9 cellular contexts compared by ENCODE assay signal in the genomic region with DNA sequence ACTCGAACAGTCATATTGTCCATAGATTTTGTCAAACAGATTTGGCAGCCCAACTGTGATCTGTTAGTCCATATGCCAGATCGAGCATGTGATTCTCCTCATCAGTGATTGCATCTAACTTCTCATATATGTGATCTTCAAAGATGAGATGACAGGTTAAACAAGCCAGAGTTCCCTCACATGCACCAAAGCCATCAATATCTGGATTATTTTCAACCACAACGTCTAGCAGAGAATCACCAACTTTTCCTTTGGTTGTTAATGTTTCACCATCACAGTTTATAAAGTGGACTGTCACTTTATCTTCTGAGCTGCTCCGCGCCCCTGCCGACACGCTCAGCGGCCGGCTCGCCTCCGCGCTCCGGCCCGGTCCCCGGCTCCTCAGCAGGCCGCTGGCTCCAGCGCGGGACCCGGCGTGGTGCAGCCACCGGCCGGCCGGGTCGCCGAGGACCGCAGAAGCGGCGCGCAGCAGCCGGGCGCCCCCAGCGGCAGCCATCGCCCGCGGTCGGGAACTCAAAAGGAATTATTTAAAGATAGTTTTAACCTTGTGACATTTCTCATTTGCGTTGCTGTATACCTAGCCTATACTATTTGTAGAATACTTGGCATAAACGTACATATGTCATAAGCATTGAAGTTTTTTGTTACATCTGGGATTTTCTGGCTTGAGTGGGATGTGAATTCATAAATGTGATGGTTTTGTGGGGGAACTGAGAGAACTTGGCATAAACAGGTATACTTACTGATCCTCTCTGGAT. TPM values are rescaled to one million over a fixed set of nuclear protein-coding genes. Genes with fewer than 3 reads are reported as not detected.
DNase-seq lines count a peak whose midpoint lies in the region; ATAC-seq and TF ChIP-seq lines count a peak whose summit lies in the region.
"Had no signal": no experiment of that assay in that cellular context is flagged by ENCODE, and none has a peak within 500 bp of the region (broad histone marks: within the 10 kb centered on the region; RNA-seq: fewer than 3 reads in every experiment).

No MANE protein-coding gene starts in this region.

- TF ChIP-seq POLR2A in right lobe of liver (IDR thresholded peaks at IDR 0.05), result no peak

- H3K4me3 Mint-ChIP-seq in stimulated activated naive CD8-positive, alpha-beta T cell treated with anti-CD3 and anti-CD28 coated beads, Interleukin-15, amount 100 ng/mL, for 72 hours, result no peak overlapping the region
- H3K4me3 Mint-ChIP-seq: nephron had no signal

- H3K27me3 Mint-ChIP-seq in stimulated activated naive CD8-positive, alpha-beta T cell treated with anti-CD3 and anti-CD28 coated beads, Interleukin-15, amount 100 ng/mL, for 72 hours, result no peaks in the 10 kb centered on the region

- peak; percentile 87 for ATAC-seq in SK-N-SH treated with all-trans-retinoic acid at 6 μM for 48 hours
- peak; percentile 89 to 99 (median 96) for ATAC-seq in right lobe of liver
- ATAC-seq in stimulated activated naive CD8-positive, alpha-beta T cell treated with anti-CD3 and anti-CD28 coated beads, Interleukin-15, amount 100 ng/mL, for 72 hours, result peak; percentile 46
- ATAC-seq in GM19035 (IDR thresholded peaks at IDR 0.05; ENCODE audit: unreplicated experiment), result no peak
- ATAC-seq in GM21526 (IDR thresholded peaks at IDR 0.05; ENCODE audit: low FRiP score, unreplicated experiment), result no peak

- no peak overlapping the region for H3K4me3 ChIP-seq in right lobe of liver

- no peak overlapping the region for H3K27ac Mint-ChIP-seq in stimulated activated naive CD8-positive, alpha-beta T cell treated with anti-CD3 and anti-CD28 coated beads, Interleukin-15, amount 100 ng/mL, for 72 hours
- H3K27ac Mint-ChIP-seq: nephron had no signal

- in situ Hi-C loops in GM13977 (cut with MboI; ENCODE audit: low pct_unique_long_range_greater_than_20kb, low sequenced_read_pairs, unreplicated experiment), result no loop called here

- H3K9me3 Mint-ChIP-seq in stimulated activated naive CD8-positive, alpha-beta T cell treated with anti-CD3 and anti-CD28 coated beads, Interleukin-15, amount 100 ng/mL, for 72 hours, result no peaks in the 10 kb centered on the region

- H3K27ac ChIP-seq in caudate nucleus (ENCODE audit: low read depth, low read length), result no peak overlapping the region
- no peak overlapping the region for H3K27ac ChIP-seq in right lobe of liver

- TF ChIP-seq CTCF in GM13977 (IDR thresholded peaks at IDR 0.05; ENCODE audit: extremely low read depth, insufficient read depth, missing control alignments), result peak; percentile 57
- peak; percentile 59 to 78 (median 72) for TF ChIP-seq CTCF in right lobe of liver (IDR thresholded peaks at IDR 0.05)

- no peaks in the 10 kb centered on the region for H3K9me3 ChIP-seq in right lobe of liver

- 30% methylated on average over 37 of the region's 38 CpGs for WGBS in right lobe of liver (ENCODE audit: insufficient coverage, low coverage, low lambda C conversion rate, missing lambda C conversion rate)

- peaks cover 0 to 52% (median 34%) of the 10 kb centered on the region in 4 donors for H3K36me3 ChIP-seq in right lobe of liver

- DNase-seq in GM13977 (ENCODE audit: low spot score), result peak; percentile 57
- DNase-seq in caudate nucleus (lab: John Stamatoyannopoulos, UW), result peak in 40 of 61 donors; percentile 1 to 58 (median 21)
- peak; percentile 57 to 66 (median 64) for DNase-seq in right lobe of liver
- peak in 1 of 2 donors; percentile 10 for DNase-seq in stimulated activated naive CD8-positive, alpha-beta T cell treated with anti-CD3 and anti-CD28 coated beads, Interleukin-15, amount 100 ng/mL, for 72 hours
- DNase-seq in effector CD4-positive, alpha-beta T cell, result no peak

- H3K4me1 ChIP-seq in right lobe of liver, result peaks cover 0 to 7% (median 5%) of the 10 kb centered on the region in 4 donors

- no peaks in the 10 kb centered on the region for H3K27me3 ChIP-seq in right lobe of liver

- H3K4me1 Mint-ChIP-seq in stimulated activated naive CD8-positive, alpha-beta T cell treated with anti-CD3 and anti-CD28 coated beads, Interleukin-15, amount 100 ng/mL, for 72 hours, result peaks cover 15% of the 10 kb centered on the region
- H3K4me1 Mint-ChIP-seq: nephron had no signal

- intact Hi-C loops in right lobe of liver (cut with DNase I), result no loop called here

TF ChIP-seq in SK-N-SH treated with all-trans-retinoic acid at 6 μM for 48 hours, 23 proteins besides CTCF, POLR2A, EP300 and RAD21:
- TF ChIP-seq ISL1 (CRISPR knock-in tag; IDR thresholded peaks at IDR 0.05) (no peak), CSDC2 (CRISPR knock-in tag; IDR thresholded peaks at IDR 0.05) (no peak), ZC3H10 (CRISPR knock-in tag; IDR thresholded peaks at IDR 0.05) (no peak), PATZ1 (CRISPR knock-in tag; IDR thresholded peaks at IDR 0.05; ENCODE audit: borderline replicate concordance) (no peak), RARB (CRISPR knock-in tag; IDR thresholded peaks at IDR 0.05) (no peak), GLIS3 (CRISPR knock-in tag; IDR thresholded peaks at IDR 0.05) (no peak), TCF4 (CRISPR knock-in tag; IDR thresholded peaks at IDR 0.05; ENCODE audit: borderline replicate concordance) (no peak), PPARA (CRISPR knock-in tag; IDR thresholded peaks at IDR 0.05; ENCODE audit: borderline replicate concordance) (no peak), ARNTL (CRISPR knock-in tag; IDR thresholded peaks at IDR 0.05; ENCODE audit: borderline replicate concordance, low read depth) (no peak), TOX (CRISPR knock-in tag; IDR thresholded peaks at IDR 0.05; ENCODE audit: borderline replicate concordance) (no peak), ZFP30 (CRISPR knock-in tag; IDR thresholded peaks at IDR 0.05) (no peak), SNAI2 (CRISPR knock-in tag; IDR thresholded peaks at IDR 0.05) (no peak), ZNF565 (CRISPR knock-in tag; conservative IDR thresholded peaks at IDR 0.05; ENCODE audit: low read depth) (no peak), CSRNP3 (CRISPR knock-in tag; IDR thresholded peaks at IDR 0.05) (no peak), ZFP3 (CRISPR knock-in tag; IDR thresholded peaks at IDR 0.05) (no peak)

RNA-seq across cellular contexts. Expression of gene DYNLRB1, which starts 40.1 kb away (rescaled TPM):
- 10 to 100 TPM; 34.8 to 84.3 (median 42.7) TPM for total RNA-seq in right lobe of liver

Comparison
In these comparisons a context has a peak if more than half of its experiments do, and no peak if none do; other contexts are left out.
1. ATAC-seq: peak in SK-N-SH treated with all-trans-retinoic acid at 6 μM for 48 hours (single experiment), right lobe of liver (4 of 4) and stimulated activated naive CD8-positive, alpha-beta T cell treated with anti-CD3 and anti-CD28 coated beads, Interleukin-15, amount 100 ng/mL, for 72 hours (single experiment); none in GM19035 (single experiment) and GM21526 (single experiment).